In the genomic region with DNA sequence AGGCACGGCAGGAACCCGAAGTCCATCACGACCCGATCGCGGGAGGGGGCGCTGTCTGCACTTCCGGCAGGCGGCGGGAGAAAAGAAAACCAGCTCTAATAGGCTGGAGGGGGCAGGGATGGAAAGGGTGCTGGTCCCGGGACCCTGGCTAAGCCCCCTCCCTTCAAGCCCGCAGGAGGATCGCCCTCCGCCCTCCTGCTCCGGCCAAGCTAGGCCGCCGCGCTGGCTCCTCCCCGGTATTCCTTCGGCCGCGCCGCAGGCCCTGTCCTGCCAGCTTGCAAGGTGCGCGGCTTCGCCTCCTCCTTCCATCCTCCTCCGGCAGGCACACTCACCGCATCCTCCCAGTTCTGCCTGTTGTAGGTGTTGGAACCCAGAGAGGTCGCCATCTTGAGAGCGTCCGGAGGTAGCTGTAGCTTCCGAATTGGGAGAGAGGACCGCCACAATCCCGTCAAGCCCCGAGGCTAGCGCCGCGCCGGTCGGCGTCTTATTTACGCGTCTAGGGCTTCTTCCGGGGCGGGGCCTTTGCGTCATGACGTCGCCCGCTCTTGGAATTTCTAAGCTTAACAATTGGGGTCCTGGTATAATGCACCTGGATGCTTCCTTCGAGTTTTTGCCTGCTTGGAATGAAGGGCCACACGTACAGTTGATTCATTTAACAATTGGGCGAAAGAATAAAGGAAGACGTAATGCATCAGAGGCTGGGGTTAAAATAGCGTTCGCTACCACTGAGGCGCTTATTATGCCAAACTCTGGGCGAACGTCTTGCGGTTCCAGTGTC, we compare ENCODE assay signal across 8 cellular contexts. TPM values are rescaled to one million over a fixed set of nuclear protein-coding genes. Genes with fewer than 3 reads are reported as not detected.
A peak's percentile ranks its signal among the peaks of the same experiment; 100 is the strongest.
DNase-seq lines count a peak whose midpoint lies in the region; ATAC-seq and TF ChIP-seq lines count a peak whose summit lies in the region.

A gene (minus strand): TSS at position 463 of the 778 bp plus-strand sequence. CDS start 77 bp downstream, at position 386.

- no peaks in the 10 kb centered on the region for H3K27me3 ChIP-seq in liver (ENCODE audit: control insufficient read depth in 4 of 4, insufficient read depth in 4 of 4, low read length in 3 of 4)

- peaks cover 0 to 18% (median 13%) of the 10 kb centered on the region in 4 donors for H3K4me1 ChIP-seq in liver (ENCODE audit: control insufficient read depth in 4 of 4, insufficient read depth in 4 of 4, low read length in 3 of 4)

- peaks cover 6 to 27% (median 23%) of the 10 kb centered on the region in 4 donors for H3K36me3 ChIP-seq in liver (ENCODE audit: control insufficient read depth in 4 of 4, insufficient read depth in 3 of 4, low read depth in 1 of 4, low read length in 3 of 4)

- peak within 1 kb of the TSS; percentile 78 to 98 (median 85) for H3K4me3 ChIP-seq in liver (ENCODE audit: low read depth in 1 of 3, low read length in 3 of 3)

- peak; percentile 97 for DNase-seq in NCI-H69 (lab: John Stamatoyannopoulos, UW)
- peak; percentile 91 for DNase-seq in activated CD4-positive, alpha-beta T cell treated with anti-CD3 and anti-CD28 coated beads, Interleukin-2, amount 50 U/mL, for 1 hour
- DNase-seq in dermis microvascular lymphatic vessel endothelial cell (ENCODE audit: low read depth in 2 of 2), result peak; percentile 71 to 91
- DNase-seq in stimulated activated CD4-positive, alpha-beta T cell treated with anti-CD3 and anti-CD28 coated beads, Interleukin-4, amount 100 ng/mL, for 24 hours, result peak; percentile 92

- H3K9me3 ChIP-seq in liver (ENCODE audit: control insufficient read depth in 4 of 4, low read length in 3 of 4), result no peaks in the 10 kb centered on the region

- H3K27ac ChIP-seq in C4-2B (peak within 1 kb of the TSS; percentile 91), liver (ENCODE audit: low read depth in 1 of 2, low read length in 2 of 2) (peak within 1 kb of the TSS; percentile 92 to 97)

- peak; percentile 96 for ATAC-seq in GM19324 (IDR thresholded peaks at IDR 0.05; ENCODE audit: low FRiP score, unreplicated experiment)
- peak; percentile 80 for ATAC-seq in HG03469 (IDR thresholded peaks at IDR 0.05; ENCODE audit: unreplicated experiment)

- TF ChIP-seq CTCF in C4-2B (conservative IDR thresholded peaks at IDR 0.05) (peak; percentile 84), liver (IDR thresholded peaks at IDR 0.05; ENCODE audit: low read depth, low read length, missing input control) (peak; percentile 33)

- H3K9ac ChIP-seq in liver (ENCODE audit: low read depth in 1 of 2, low read length in 2 of 2), result peak within 1 kb of the TSS; percentile 75 to 96

- peak; percentile 6 to 55 for TF ChIP-seq RAD21 in liver (IDR thresholded peaks at IDR 0.05)

- under 1% methylated on average over 59 of the region's 59 CpGs for WGBS in liver

TF ChIP-seq in liver, 16 proteins besides CTCF, POLR2A, EP300 and RAD21:
- TF ChIP-seq, protein P1, sequence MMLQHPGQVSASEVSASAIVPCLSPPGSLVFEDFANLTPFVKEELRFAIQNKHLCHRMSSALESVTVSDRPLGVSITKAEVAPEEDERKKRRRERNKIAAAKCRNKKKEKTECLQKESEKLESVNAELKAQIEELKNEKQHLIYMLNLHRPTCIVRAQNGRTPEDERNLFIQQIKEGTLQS (IDR thresholded peaks at IDR 0.05), result no peak
- TF ChIP-seq EGR1 (IDR thresholded peaks at IDR 0.05; ENCODE audit: low read depth in 2 of 2), result peak in 1 of 2 donors; percentile 67
- peak; percentile 98 for TF ChIP-seq YY1 (IDR thresholded peaks at IDR 0.05)
- peak; percentile 41 to 49 for TF ChIP-seq RXRA (IDR thresholded peaks at IDR 0.05)
- peak; percentile 20 for TF ChIP-seq NR2F2 (IDR thresholded peaks at IDR 0.05)
- TF ChIP-seq, protein P2, sequence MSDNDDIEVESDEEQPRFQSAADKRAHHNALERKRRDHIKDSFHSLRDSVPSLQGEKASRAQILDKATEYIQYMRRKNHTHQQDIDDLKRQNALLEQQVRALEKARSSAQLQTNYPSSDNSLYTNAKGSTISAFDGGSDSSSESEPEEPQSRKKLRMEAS (IDR thresholded peaks at IDR 0.05), result peak; percentile 69
- no peak for TF ChIP-seq FOXA2 (IDR thresholded peaks at IDR 0.05)
- TF ChIP-seq GABPA (IDR thresholded peaks at IDR 0.05 in 1 of 2, conservative IDR thresholded peaks at IDR 0.05 in 1 of 2), result peak; percentile 42 to 95
- TF ChIP-seq SP1 (IDR thresholded peaks at IDR 0.05), result peak; percentile 67
- TF ChIP-seq HNF4A (conservative IDR thresholded peaks at IDR 0.05), result peak; percentile 28 to 32
- peak; percentile 6 for TF ChIP-seq HNF4G (IDR thresholded peaks at IDR 0.05)
- TF ChIP-seq, protein P3, sequence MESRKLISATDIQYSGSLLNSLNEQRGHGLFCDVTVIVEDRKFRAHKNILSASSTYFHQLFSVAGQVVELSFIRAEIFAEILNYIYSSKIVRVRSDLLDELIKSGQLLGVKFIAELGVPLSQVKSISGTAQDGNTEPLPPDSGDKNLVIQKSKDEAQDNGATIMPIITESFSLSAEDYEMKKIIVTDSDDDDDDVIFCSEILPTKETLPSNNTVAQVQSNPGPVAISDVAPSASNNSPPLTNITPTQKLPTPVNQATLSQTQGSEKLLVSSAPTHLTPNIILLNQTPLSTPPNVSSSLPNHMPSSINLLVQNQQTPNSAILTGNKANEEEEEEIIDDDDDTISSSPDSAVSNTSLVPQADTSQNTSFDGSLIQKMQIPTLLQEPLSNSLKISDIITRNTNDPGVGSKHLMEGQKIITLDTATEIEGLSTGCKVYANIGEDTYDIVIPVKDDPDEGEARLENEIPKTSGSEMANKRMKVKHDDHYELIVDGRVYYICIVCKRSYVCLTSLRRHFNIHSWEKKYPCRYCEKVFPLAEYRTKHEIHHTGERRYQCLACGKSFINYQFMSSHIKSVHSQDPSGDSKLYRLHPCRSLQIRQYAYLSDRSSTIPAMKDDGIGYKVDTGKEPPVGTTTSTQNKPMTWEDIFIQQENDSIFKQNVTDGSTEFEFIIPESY (IDR thresholded peaks at IDR 0.05), result peak; percentile 90
- TF ChIP-seq FOXA1 (IDR thresholded peaks at IDR 0.05), result no peak
- TF ChIP-seq JUND (IDR thresholded peaks at IDR 0.05), result peak in 1 of 2 donors; percentile 37
- peak; percentile 73 for TF ChIP-seq TAF1 (conservative IDR thresholded peaks at IDR 0.05)
- TF ChIP-seq, protein P4, sequence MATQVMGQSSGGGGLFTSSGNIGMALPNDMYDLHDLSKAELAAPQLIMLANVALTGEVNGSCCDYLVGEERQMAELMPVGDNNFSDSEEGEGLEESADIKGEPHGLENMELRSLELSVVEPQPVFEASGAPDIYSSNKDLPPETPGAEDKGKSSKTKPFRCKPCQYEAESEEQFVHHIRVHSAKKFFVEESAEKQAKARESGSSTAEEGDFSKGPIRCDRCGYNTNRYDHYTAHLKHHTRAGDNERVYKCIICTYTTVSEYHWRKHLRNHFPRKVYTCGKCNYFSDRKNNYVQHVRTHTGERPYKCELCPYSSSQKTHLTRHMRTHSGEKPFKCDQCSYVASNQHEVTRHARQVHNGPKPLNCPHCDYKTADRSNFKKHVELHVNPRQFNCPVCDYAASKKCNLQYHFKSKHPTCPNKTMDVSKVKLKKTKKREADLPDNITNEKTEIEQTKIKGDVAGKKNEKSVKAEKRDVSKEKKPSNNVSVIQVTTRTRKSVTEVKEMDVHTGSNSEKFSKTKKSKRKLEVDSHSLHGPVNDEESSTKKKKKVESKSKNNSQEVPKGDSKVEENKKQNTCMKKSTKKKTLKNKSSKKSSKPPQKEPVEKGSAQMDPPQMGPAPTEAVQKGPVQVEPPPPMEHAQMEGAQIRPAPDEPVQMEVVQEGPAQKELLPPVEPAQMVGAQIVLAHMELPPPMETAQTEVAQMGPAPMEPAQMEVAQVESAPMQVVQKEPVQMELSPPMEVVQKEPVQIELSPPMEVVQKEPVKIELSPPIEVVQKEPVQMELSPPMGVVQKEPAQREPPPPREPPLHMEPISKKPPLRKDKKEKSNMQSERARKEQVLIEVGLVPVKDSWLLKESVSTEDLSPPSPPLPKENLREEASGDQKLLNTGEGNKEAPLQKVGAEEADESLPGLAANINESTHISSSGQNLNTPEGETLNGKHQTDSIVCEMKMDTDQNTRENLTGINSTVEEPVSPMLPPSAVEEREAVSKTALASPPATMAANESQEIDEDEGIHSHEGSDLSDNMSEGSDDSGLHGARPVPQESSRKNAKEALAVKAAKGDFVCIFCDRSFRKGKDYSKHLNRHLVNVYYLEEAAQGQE (IDR thresholded peaks at IDR 0.05), result peak; percentile 59
TF ChIP-seq in liver: peak in this region for 13.

RNA-seq across cellular contexts. Expression of the gene that starts here (rescaled TPM):
- 14.9 and 18.8 TPM in 2 replicates for total RNA-seq in dermis microvascular lymphatic vessel endothelial cell
- total RNA-seq in liver, result 10 to 100 TPM; 13.7 to 19.7 TPM
- polyA plus RNA-seq in liver, result 10 to 100 TPM; 10.7 to 10.9 TPM

Comparison
In these comparisons a context has a peak if more than half of its experiments do, and no peak if none do; other contexts are left out.
1. Peak in every context shown above with its lines: DNase-seq, ATAC-seq, H3K4me3 ChIP-seq and H3K27ac ChIP-seq.